ENCODE assay signal across 3 cellular contexts in the genomic region with DNA sequence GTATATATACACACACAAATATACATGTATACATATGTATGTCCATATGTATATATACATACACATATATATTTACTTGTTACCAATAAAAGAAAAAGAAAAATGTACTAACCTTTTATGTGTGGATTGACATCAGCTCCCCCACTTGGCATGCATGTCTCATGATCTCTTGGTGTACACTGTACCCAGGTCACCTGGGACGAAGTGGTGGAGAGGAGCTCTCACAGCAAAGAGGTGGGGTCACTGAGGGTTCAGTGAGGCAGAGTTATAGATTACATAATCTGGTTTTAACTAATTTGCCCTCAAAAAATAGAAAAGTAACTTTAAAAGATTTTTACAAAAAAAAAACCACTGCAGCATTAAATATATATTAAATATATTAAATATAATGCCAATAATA.
"Had no signal": no experiment of that assay in that cellular context is flagged by ENCODE, and none has a peak within 500 bp of the region (broad histone marks: within the 10 kb centered on the region; RNA-seq: fewer than 3 reads in every experiment).

No MANE protein-coding gene starts in this region.

- ATAC-seq: GM12878 had no signal

- DNase-seq: GDM1, GF-D8 had no signal

- H3K4me3 ChIP-seq: GM12878 had no signal
